ENCODE assay signal across 22 cellular contexts in genomic region chr13:33275916-33276315, GRCh38. TPM values are rescaled to one million over a fixed set of nuclear protein-coding genes. Genes with fewer than 3 reads are reported as not detected.
A peak's percentile ranks its signal among the peaks of the same experiment; 100 is the strongest.
DNase-seq lines count a peak whose midpoint lies in the region; ATAC-seq and TF ChIP-seq lines count a peak whose summit lies in the region.
"Had no signal": no experiment of that assay in that cellular context is flagged by ENCODE, and none has a peak within 500 bp of the region (broad histone marks: within the 10 kb centered on the region; RNA-seq: fewer than 3 reads in every experiment).

No MANE protein-coding gene starts in this region.

- no peak overlapping the region for H3K4me3 Mint-ChIP-seq in chondrocyte (ENCODE audit: unreplicated experiment)
- H3K4me3 Mint-ChIP-seq in mesothelial cell of epicardium = no peak overlapping the region
- no peak overlapping the region for H3K4me3 Mint-ChIP-seq in activated T-helper 2 cell treated with anti-CD3 and anti-CD28 coated beads, Interferon-gamma antibody, Interleukin-2, Interleukin-4, amounts not matched to agents 10 μg/mL and 5 μg/mL and 100 μg/mL, durations not matched to agents 14 hours and 24 hours and 36 hours (ENCODE audit: low read depth)
- H3K4me3 Mint-ChIP-seq: activated CD4-positive, alpha-beta T cell treated with anti-CD3 and anti-CD28 coated beads, Interleukin-2, amount 10 ng/mL, durations not matched to agents 24 days and 14 days; activated naive CD4-positive, alpha-beta T cell treated with anti-CD3 and anti-CD28 coated beads for 36 hours; H9 had no signal

- no peak overlapping the region for H2AFZ ChIP-seq in SK-N-SH (ENCODE audit: low read depth)
- H2AFZ ChIP-seq: PC-9 had no signal

- H3K4me3 ChIP-seq in SK-N-SH (ENCODE audit: low read depth in 2 of 2, low read length in 1 of 2) (no peak overlapping the region), transverse colon (no peak overlapping the region)
- H3K4me3 ChIP-seq: PC-9, skin epidermis, thoracic aorta had no signal

- intact Hi-C loops in transverse colon (cut with DNase I; ENCODE audit: low total_unique reads) = no loop called here
- intact Hi-C loops in activated T-helper 2 cell treated with anti-CD3 and anti-CD28 coated beads, Interferon-gamma antibody, Interleukin-2, Interleukin-4, amounts not matched to agents 10 μg/mL and 5 μg/mL and 100 μg/mL, durations not matched to agents 14 hours and 24 hours and 36 hours (cut with micrococcal nuclease) = no loop called here

- 96% methylated on average over 3 of the region's 3 CpGs for WGBS in SK-N-SH (ENCODE audit: low lambda C conversion rate)
- 77 to 83% methylated on average over 3 of the region's 3 CpGs for WGBS in transverse colon (ENCODE audit: low coverage in 1 of 2), 2 donors

- H3K9me2 ChIP-seq in SK-N-SH = no peaks in the 10 kb centered on the region

- H3F3A ChIP-seq in SK-N-SH (replicated peaks; ENCODE audit: insufficient read depth) = peaks cover 30% of the 10 kb centered on the region

- H3K4me1 Mint-ChIP-seq in chondrocyte (ENCODE audit: low read depth) (peaks cover 96% of the 10 kb centered on the region), mesothelial cell of epicardium (peaks cover 76% of the 10 kb centered on the region)
- H3K4me1 Mint-ChIP-seq in activated T-helper 2 cell treated with anti-CD3 and anti-CD28 coated beads, Interferon-gamma antibody, Interleukin-2, Interleukin-4, amounts not matched to agents 10 μg/mL and 5 μg/mL and 100 μg/mL, durations not matched to agents 14 hours and 24 hours and 36 hours (ENCODE audit: low read depth) = no peaks in the 10 kb centered on the region
- H3K4me1 Mint-ChIP-seq: activated CD4-positive, alpha-beta T cell treated with anti-CD3 and anti-CD28 coated beads, Interleukin-2, amount 10 ng/mL, durations not matched to agents 24 days and 14 days had no signal

- TF ChIP-seq POLR2A in transverse colon (IDR thresholded peaks at IDR 0.05) = no peak

- POLR2A ChIA-PET in SK-N-SH (lab: Yijun Ruan, JAX) = no interaction called here

- H3K27me3 Mint-ChIP-seq in chondrocyte (ENCODE audit: low read depth) (no peaks in the 10 kb centered on the region), mesothelial cell of epicardium (ENCODE audit: low read depth) (no peaks in the 10 kb centered on the region)
- H3K27me3 Mint-ChIP-seq in activated T-helper 2 cell treated with anti-CD3 and anti-CD28 coated beads, Interferon-gamma antibody, Interleukin-2, Interleukin-4, amounts not matched to agents 10 μg/mL and 5 μg/mL and 100 μg/mL, durations not matched to agents 14 hours and 24 hours and 36 hours (ENCODE audit: low read depth) = peaks cover 9% of the 10 kb centered on the region

- H3K36me3 ChIP-seq in SK-N-SH (replicated peaks in 1 of 2; ENCODE audit: control insufficient read depth in 1 of 2, insufficient read depth in 2 of 2, low read length in 1 of 2) (peaks cover 0 to 3% of the 10 kb centered on the region in 2 experiments), transverse colon (no peaks in the 10 kb centered on the region)
- H3K36me3 ChIP-seq: thoracic aorta had no signal

- H3K27me3 ChIP-seq in SK-N-SH (ENCODE audit: insufficient read depth) = no peaks in the 10 kb centered on the region
- no peaks in the 10 kb centered on the region for H3K27me3 ChIP-seq in transverse colon

- TF ChIP-seq EP300 in SK-N-SH (IDR thresholded peaks at IDR 0.05; ENCODE audit: borderline replicate concordance in 1 of 2, low read depth in 1 of 2, low read length in 1 of 2) (no peak), transverse colon (IDR thresholded peaks at IDR 0.05; ENCODE audit: low read depth) (no peak)

- no peak overlapping the region for H3K4me2 ChIP-seq in SK-N-SH
- H3K4me2 ChIP-seq: KMS-11, PC-9 had no signal

- no peak overlapping the region for H3K9ac ChIP-seq in SK-N-SH
- H3K9ac ChIP-seq: KMS-11 had no signal

- H3K4me1 ChIP-seq in SK-N-SH (ENCODE audit: control insufficient read depth in 1 of 2, insufficient read depth in 2 of 2, low read depth in 1 of 2, low read length in 1 of 2) (peaks cover 3 to 84% of the 10 kb centered on the region in 2 experiments), transverse colon (peaks cover 17 to 96% (median 66%) of the 10 kb centered on the region in 4 donors)

- H3K79me2 ChIP-seq in SK-N-SH (ENCODE audit: insufficient read depth) = peaks cover 87% of the 10 kb centered on the region

- no peaks in the 10 kb centered on the region for H3K9me3 Mint-ChIP-seq in chondrocyte (ENCODE audit: low read depth)
- no peaks in the 10 kb centered on the region for H3K9me3 Mint-ChIP-seq in mesothelial cell of epicardium
- H3K9me3 Mint-ChIP-seq in activated T-helper 2 cell treated with anti-CD3 and anti-CD28 coated beads, Interferon-gamma antibody, Interleukin-2, Interleukin-4, amounts not matched to agents 10 μg/mL and 5 μg/mL and 100 μg/mL, durations not matched to agents 14 hours and 24 hours and 36 hours = no peaks in the 10 kb centered on the region
- H3K9me3 Mint-ChIP-seq: activated CD4-positive, alpha-beta T cell treated with anti-CD3 and anti-CD28 coated beads, Interleukin-2, amount 10 ng/mL, durations not matched to agents 24 days and 14 days; activated naive CD4-positive, alpha-beta T cell treated with anti-CD3 and anti-CD28 coated beads for 36 hours; H9 had no signal

- in situ Hi-C loops in transverse colon (cut with MboI; ENCODE audit: low pct_ligation_motif_present in 1 of 4, low pct_unique_long_range_greater_than_20kb in 1 of 4, low sequenced_read_pairs in 3 of 4) = no loop called here

- CTCF ChIA-PET in SK-N-SH (lab: Yijun Ruan, JAX) = no interaction called here

- ATAC-seq in SK-N-SH treated with all-trans-retinoic acid at 6 μM for 48 hours = no peak; the same call in 2 of the 3 replicates

- TF ChIP-seq CTCF in SK-N-SH (IDR thresholded peaks at IDR 0.05) (no peak), chondrocyte (IDR thresholded peaks at IDR 0.05) (no peak), mesothelial cell of epicardium (IDR thresholded peaks at IDR 0.05; ENCODE audit: unreplicated experiment) (no peak), transverse colon (IDR thresholded peaks at IDR 0.05) (no peak)

- H3K27ac ChIP-seq in SK-N-SH (ENCODE audit: low read depth in 2 of 2, low read length in 1 of 2) = peak overlapping the region; percentile 41 to 69; a peak in 3 of 4 replicates
- H3K27ac ChIP-seq in transverse colon = peak overlapping the region; percentile 26 to 92 (median 88)
- H3K27ac ChIP-seq: 22Rv1, C4-2B, KMS-11, PC-9, thoracic aorta had no signal

- H3K27ac Mint-ChIP-seq in chondrocyte (ENCODE audit: unreplicated experiment) (peak overlapping the region; percentile 67), mesothelial cell of epicardium (peak overlapping the region; percentile 61)
- H3K27ac Mint-ChIP-seq in activated T-helper 2 cell treated with anti-CD3 and anti-CD28 coated beads, Interferon-gamma antibody, Interleukin-2, Interleukin-4, amounts not matched to agents 10 μg/mL and 5 μg/mL and 100 μg/mL, durations not matched to agents 14 hours and 24 hours and 36 hours = no peak overlapping the region
- H3K27ac Mint-ChIP-seq: activated CD4-positive, alpha-beta T cell treated with anti-CD3 and anti-CD28 coated beads, Interleukin-2, amount 10 ng/mL, durations not matched to agents 24 days and 14 days; activated naive CD4-positive, alpha-beta T cell treated with anti-CD3 and anti-CD28 coated beads for 36 hours; H9 had no signal

- DNase-seq in SK-N-SH (no peak), chondrocyte (ENCODE audit: low spot score) (no peak), mesothelial cell of epicardium (ENCODE audit: low spot score in 2 of 2, unreplicated experiment in 2 of 2) (no peak), transverse colon (no peak), GM19240 (ENCODE audit: insufficient read length, low spot score) (no peak), inferior parietal cortex (ENCODE audit: extremely low spot score) (no peak)
- no peak for DNase-seq in activated T-helper 2 cell treated with anti-CD3 and anti-CD28 coated beads, Interferon-gamma antibody, Interleukin-2, Interleukin-4, amounts not matched to agents 10 μg/mL and 5 μg/mL and 100 μg/mL, durations not matched to agents 14 hours and 24 hours and 36 hours (ENCODE audit: low spot score)
- DNase-seq: activated CD4-positive, alpha-beta T cell treated with anti-CD3 and anti-CD28 coated beads, Interleukin-2, amount 10 ng/mL, durations not matched to agents 24 days and 14 days; activated naive CD4-positive, alpha-beta T cell treated with anti-CD3 and anti-CD28 coated beads for 36 hours; DMS153; H9; NCI-H1092 treated with DMSO at 0.1 percent for 48 hours; nucleus accumbens; PC-9; stimulated activated CD4-positive, alpha-beta T cell treated with anti-CD3 and anti-CD28 coated beads, Interleukin-4, amount 100 ng/mL, for 4 hours; stimulated activated CD8-positive, alpha-beta memory T cell treated with anti-CD3 and anti-CD28 coated beads, Interleukin-4, amount 100 ng/mL, for 48 hours had no signal

- TF ChIP-seq RAD21 in SK-N-SH (IDR thresholded peaks at IDR 0.05; ENCODE audit: low read length) = no peak

- H3K36me3 Mint-ChIP-seq in chondrocyte (ENCODE audit: low read depth) (peaks cover 3% of the 10 kb centered on the region), mesothelial cell of epicardium (peaks cover 4% of the 10 kb centered on the region)
- no peaks in the 10 kb centered on the region for H3K36me3 Mint-ChIP-seq in activated T-helper 2 cell treated with anti-CD3 and anti-CD28 coated beads, Interferon-gamma antibody, Interleukin-2, Interleukin-4, amounts not matched to agents 10 μg/mL and 5 μg/mL and 100 μg/mL, durations not matched to agents 14 hours and 24 hours and 36 hours (ENCODE audit: low read depth)

- no peaks in the 10 kb centered on the region for H4K20me1 ChIP-seq in SK-N-SH (ENCODE audit: insufficient read depth)

- H3K9me3 ChIP-seq in SK-N-SH = no peaks in the 10 kb centered on the region
- H3K9me3 ChIP-seq in transverse colon = no peaks in the 10 kb centered on the region
- H3K9me3 ChIP-seq: thoracic aorta had no signal

TF ChIP-seq in SK-N-SH, 30 proteins besides CTCF, POLR2A, EP300 and RAD21:
- TF ChIP-seq NFIC (IDR thresholded peaks at IDR 0.05; ENCODE audit: borderline replicate concordance) = peak; percentile 48; the same call in 1 of the 2 replicates
- TF ChIP-seq RFX5 (IDR thresholded peaks at IDR 0.05; ENCODE audit: low read length) = no peak
TF ChIP-seq in SK-N-SH: peak in this region for 1.

TF ChIP-seq in SK-N-SH treated with all-trans-retinoic acid at 6 μM for 48 hours, 23 proteins besides CTCF, POLR2A, EP300 and RAD21:
- TF ChIP-seq CSDC2 (CRISPR knock-in tag; IDR thresholded peaks at IDR 0.05) (no peak), ISL1 (CRISPR knock-in tag; IDR thresholded peaks at IDR 0.05) (no peak; the same call in 1 of the 2 replicates), TOX (CRISPR knock-in tag; IDR thresholded peaks at IDR 0.05; ENCODE audit: borderline replicate concordance) (no peak)

RNA-seq across cellular contexts. Expression of gene STARD13, which starts 9.6 kb away (rescaled TPM):
- 5.7 and 6.6 TPM in 2 replicates for polyA plus RNA-seq in SK-N-SH (2012; rRNA removed)
- 4.8 TPM in 2 replicates for polyA plus RNA-seq in SK-N-SH (2012; cell fraction: cytosol; rRNA removed)
- 11.0 and 14.0 TPM in 2 replicates for polyA plus RNA-seq in SK-N-SH (2012; cell fraction: nucleus; rRNA removed)
- total RNA-seq in chondrocyte (37.6 to 57.8 TPM (median 41.0 TPM) in 3 replicates), mesothelial cell of epicardium (21.3 to 24.5 TPM (median 23.0 TPM) in 3 replicates), transverse colon (100 to 1,000 TPM in 1 of 4 donors, 10 to 100 TPM in 3; 18.1 to 107 (median 41.5) TPM)
- total RNA-seq in activated T-helper 2 cell treated with anti-CD3 and anti-CD28 coated beads, Interferon-gamma antibody, Interleukin-2, Interleukin-4, amounts not matched to agents 10 μg/mL and 5 μg/mL and 100 μg/mL, durations not matched to agents 14 hours and 24 hours and 36 hours = 1.5 and 2.0 TPM in 2 replicates
